14 cellular contexts compared by ENCODE assay signal in genomic region chr3:152295834-152296233, GRCh38. TPM values are rescaled to one million over a fixed set of nuclear protein-coding genes. Genes with fewer than 3 reads are reported as not detected.
DNase-seq lines count a peak whose midpoint lies in the region; ATAC-seq and TF ChIP-seq lines count a peak whose summit lies in the region.
"Had no signal": no experiment of that assay in that cellular context is flagged by ENCODE, and none has a peak within 500 bp of the region (broad histone marks: within the 10 kb centered on the region; RNA-seq: fewer than 3 reads in every experiment).

No MANE protein-coding gene starts in this region.

- H3K4me1 Mint-ChIP-seq in activated CD8-positive, alpha-beta memory T cell treated with anti-CD3 and anti-CD28 coated beads, Interleukin-2, amount 10 ng/mL, durations not matched to agents 7 days and 5 days = peaks cover 75% of the 10 kb centered on the region
- peaks cover 85% of the 10 kb centered on the region for H3K4me1 Mint-ChIP-seq in activated B cell treated with CpG ODN at 0.5 μM for 24 hours
- peaks cover 47 to 74% of the 10 kb centered on the region in 2 donors for H3K4me1 Mint-ChIP-seq in stimulated activated naive B cell treated with anti-CD40 and anti-IgM and Interleukin-4, amounts not matched to agents 10 μg/mL and 1 μg/mL and 100 μg/mL, for 72 hours

- no peak for TF ChIP-seq CTCF in activated B cell treated with CpG ODN at 0.5 μM for 24 hours (IDR thresholded peaks at IDR 0.05)
- TF ChIP-seq CTCF in gastroesophageal sphincter (IDR thresholded peaks at IDR 0.05) = no peak
- no peak for TF ChIP-seq CTCF in spleen (IDR thresholded peaks at IDR 0.05 in 8 of 11, conservative IDR thresholded peaks at IDR 0.05 in 3 of 11)

- no peak overlapping the region for H3K4me3 Mint-ChIP-seq in activated CD8-positive, alpha-beta memory T cell treated with anti-CD3 and anti-CD28 coated beads, Interleukin-2, amount 10 ng/mL, durations not matched to agents 7 days and 5 days
- H3K4me3 Mint-ChIP-seq in activated B cell treated with CpG ODN at 0.5 μM for 24 hours = peak overlapping the region; percentile 17
- H3K4me3 Mint-ChIP-seq in stimulated activated naive B cell treated with anti-CD40 and anti-IgM and Interleukin-4, amounts not matched to agents 10 μg/mL and 1 μg/mL and 100 μg/mL, for 72 hours = peak overlapping the region in 1 of 2 donors; percentile 2

- ATAC-seq in activated CD8-positive, alpha-beta memory T cell treated with anti-CD3 and anti-CD28 coated beads, Interleukin-2, amount 10 ng/mL, durations not matched to agents 7 days and 5 days = no peak
- ATAC-seq in activated B cell treated with CpG ODN at 0.5 μM for 24 hours (ENCODE audit: low read depth) = no peak
- ATAC-seq in gastroesophageal sphincter = no peak
- ATAC-seq in stimulated activated naive B cell treated with anti-CD40 and anti-IgM and Interleukin-4, amounts not matched to agents 10 μg/mL and 1 μg/mL and 100 μg/mL, for 72 hours (replicated peaks) = no peak
- ATAC-seq: left lung had no signal

- TF ChIP-seq POLR2A in gastroesophageal sphincter (IDR thresholded peaks at IDR 0.05) = no peak
- TF ChIP-seq POLR2A in spleen (IDR thresholded peaks at IDR 0.05) = no peak

- H3K4me3 ChIP-seq in gastroesophageal sphincter (no peak overlapping the region), spleen (no peak overlapping the region)
- H3K4me3 ChIP-seq: hepatocyte, left lung, smooth muscle cell had no signal

- H3K27ac Mint-ChIP-seq in activated CD8-positive, alpha-beta memory T cell treated with anti-CD3 and anti-CD28 coated beads, Interleukin-2, amount 10 ng/mL, durations not matched to agents 7 days and 5 days = peak overlapping the region; percentile 71
- peak overlapping the region; percentile 8 for H3K27ac Mint-ChIP-seq in activated B cell treated with CpG ODN at 0.5 μM for 24 hours
- peak overlapping the region; percentile 2 for H3K27ac Mint-ChIP-seq in stimulated activated naive B cell treated with anti-CD40 and anti-IgM and Interleukin-4, amounts not matched to agents 10 μg/mL and 1 μg/mL and 100 μg/mL, for 72 hours

- no peak for DNase-seq in activated CD8-positive, alpha-beta memory T cell treated with anti-CD3 and anti-CD28 coated beads, Interleukin-2, amount 10 ng/mL, durations not matched to agents 7 days and 5 days
- DNase-seq in activated CD8-positive, alpha-beta memory T cell treated with anti-CD3 and anti-CD28 coated beads for 24 hours = no peak
- no peak for DNase-seq in activated B cell treated with CpG ODN at 0.5 μM for 24 hours
- no peak for DNase-seq in stimulated activated naive B cell treated with anti-CD40 and anti-IgM and Interleukin-4, amounts not matched to agents 10 μg/mL and 1 μg/mL and 100 μg/mL, for 72 hours
- DNase-seq in DMS79 (lab: John Stamatoyannopoulos, UW) = no peak
- no peak for DNase-seq in SKM-1 (lab: John Stamatoyannopoulos, UW; ENCODE audit: unreplicated experiment)
- DNase-seq in spleen = no peak
- DNase-seq: left lung, NCI-H1694, NCI-H69 had no signal

- intact Hi-C loops in activated B cell treated with CpG ODN at 0.5 μM for 24 hours (cut with micrococcal nuclease) (loop anchor here (10.0 kb wide), 1 partner anchor 221 kb away; no protein-coding TSS in a partner anchor), spleen (cut with DNase I; ENCODE audit: low total_unique reads) (no loop called here)

- TF ChIP-seq EP300 in gastroesophageal sphincter (IDR thresholded peaks at IDR 0.05) = no peak

- H3K9me3 ChIP-seq in gastroesophageal sphincter (no peaks in the 10 kb centered on the region), spleen (no peaks in the 10 kb centered on the region)
- H3K9me3 ChIP-seq: left lung had no signal

- H3K27me3 ChIP-seq in gastroesophageal sphincter (no peaks in the 10 kb centered on the region), spleen (replicated peaks in 1 of 7) (no peaks in the 10 kb centered on the region)
- H3K27me3 ChIP-seq: hepatocyte, left lung had no signal

- CTCF ChIA-PET in activated CD8-positive, alpha-beta memory T cell treated with anti-CD3 and anti-CD28 coated beads, Interleukin-2, amount 10 ng/mL, durations not matched to agents 7 days and 5 days (lab: Charles Lee) = interaction anchor here (0.6 kb wide), 1 partner anchor 10 kb away, joined by 5 read pairs; no protein-coding TSS in a partner anchor
- CTCF ChIA-PET in activated B cell treated with CpG ODN at 0.5 μM for 24 hours (lab: Charles Lee) = no interaction called here

- peak overlapping the region in 3 of 4 donors; percentile 16 to 29 (median 24) for H3K27ac ChIP-seq in gastroesophageal sphincter
- H3K27ac ChIP-seq in spleen = peak overlapping the region in 3 of 8 donors; percentile 79 to 87 (median 85)
- H3K27ac ChIP-seq: epithelial cell of prostate, hepatocyte had no signal

- peaks cover 41% of the 10 kb centered on the region for H3K36me3 Mint-ChIP-seq in activated CD8-positive, alpha-beta memory T cell treated with anti-CD3 and anti-CD28 coated beads, Interleukin-2, amount 10 ng/mL, durations not matched to agents 7 days and 5 days
- H3K36me3 Mint-ChIP-seq in activated B cell treated with CpG ODN at 0.5 μM for 24 hours (ENCODE audit: low read depth) = peaks cover 43% of the 10 kb centered on the region
- peaks cover 43 to 55% of the 10 kb centered on the region in 2 donors for H3K36me3 Mint-ChIP-seq in stimulated activated naive B cell treated with anti-CD40 and anti-IgM and Interleukin-4, amounts not matched to agents 10 μg/mL and 1 μg/mL and 100 μg/mL, for 72 hours

- H3K36me3 ChIP-seq in gastroesophageal sphincter = peaks cover 0 to 6% of the 10 kb centered on the region in 2 donors
- H3K36me3 ChIP-seq in spleen = peaks cover 0 to 18% (median 10%) of the 10 kb centered on the region in 6 donors

- H3K9me3 Mint-ChIP-seq in activated CD8-positive, alpha-beta memory T cell treated with anti-CD3 and anti-CD28 coated beads, Interleukin-2, amount 10 ng/mL, durations not matched to agents 7 days and 5 days (ENCODE audit: low read depth) = no peaks in the 10 kb centered on the region
- no peaks in the 10 kb centered on the region for H3K9me3 Mint-ChIP-seq in activated B cell treated with CpG ODN at 0.5 μM for 24 hours
- H3K9me3 Mint-ChIP-seq in stimulated activated naive B cell treated with anti-CD40 and anti-IgM and Interleukin-4, amounts not matched to agents 10 μg/mL and 1 μg/mL and 100 μg/mL, for 72 hours = no peaks in the 10 kb centered on the region

- H3K4me1 ChIP-seq in gastroesophageal sphincter (peaks cover 28 to 99% (median 29%) of the 10 kb centered on the region in 3 donors), spleen (peaks cover 67 to 100% (median 95%) of the 10 kb centered on the region in 6 donors)

- no peaks in the 10 kb centered on the region for H3K27me3 Mint-ChIP-seq in activated CD8-positive, alpha-beta memory T cell treated with anti-CD3 and anti-CD28 coated beads, Interleukin-2, amount 10 ng/mL, durations not matched to agents 7 days and 5 days
- no peaks in the 10 kb centered on the region for H3K27me3 Mint-ChIP-seq in activated B cell treated with CpG ODN at 0.5 μM for 24 hours
- no peaks in the 10 kb centered on the region for H3K27me3 Mint-ChIP-seq in stimulated activated naive B cell treated with anti-CD40 and anti-IgM and Interleukin-4, amounts not matched to agents 10 μg/mL and 1 μg/mL and 100 μg/mL, for 72 hours

- WGBS in gastroesophageal sphincter (ENCODE audit: low coverage in 1 of 2), 2 donors = 46 to 53% methylated on average over 2 of the region's 2 CpGs
- WGBS in spleen, 5 donors = 35 to 76% (median 51%) methylated on average over 2 of the region's 2 CpGs

- POLR2A ChIA-PET in activated B cell treated with CpG ODN at 0.5 μM for 24 hours (lab: Charles Lee) = interaction anchor here (1.8 kb wide), 1 partner anchor 14 kb away, joined by 4 read pairs; no protein-coding TSS in a partner anchor

RNA-seq across cellular contexts. Expression of gene MBNL1, which starts 27.1 kb away (rescaled TPM):
- total RNA-seq in activated CD8-positive, alpha-beta memory T cell treated with anti-CD3 and anti-CD28 coated beads, Interleukin-2, amount 10 ng/mL, durations not matched to agents 7 days and 5 days = 100 to 1,000 TPM; 370 to 398 TPM
- total RNA-seq in activated B cell treated with CpG ODN at 0.5 μM for 24 hours (489 and 561 TPM in 2 replicates), gastroesophageal sphincter (100 to 1,000 TPM; 623 to 745 (median 684) TPM), spleen (100 to 1,000 TPM; 288 to 491 (median 355) TPM)
- 10 to 100 TPM; 64.7 to 66.3 (median 64.7) TPM for polyA plus RNA-seq in spleen

Comparison
In these comparisons a context has a peak if more than half of its experiments do, and no peak if none do; other contexts are left out.
1. H3K27ac Mint-ChIP-seq: peak in every context shown above with its lines; median percentile 71 in activated CD8-positive, alpha-beta memory T cell treated with anti-CD3 and anti-CD28 coated beads, Interleukin-2, amount 10 ng/mL, durations not matched to agents 7 days and 5 days; 8 in activated B cell treated with CpG ODN at 0.5 μM for 24 hours; 2 in stimulated activated naive B cell treated with anti-CD40 and anti-IgM and Interleukin-4, amounts not matched to agents 10 μg/mL and 1 μg/mL and 100 μg/mL, for 72 hours.